Comparison of ENCODE assay signal across 16 cellular contexts in the genomic region with DNA sequence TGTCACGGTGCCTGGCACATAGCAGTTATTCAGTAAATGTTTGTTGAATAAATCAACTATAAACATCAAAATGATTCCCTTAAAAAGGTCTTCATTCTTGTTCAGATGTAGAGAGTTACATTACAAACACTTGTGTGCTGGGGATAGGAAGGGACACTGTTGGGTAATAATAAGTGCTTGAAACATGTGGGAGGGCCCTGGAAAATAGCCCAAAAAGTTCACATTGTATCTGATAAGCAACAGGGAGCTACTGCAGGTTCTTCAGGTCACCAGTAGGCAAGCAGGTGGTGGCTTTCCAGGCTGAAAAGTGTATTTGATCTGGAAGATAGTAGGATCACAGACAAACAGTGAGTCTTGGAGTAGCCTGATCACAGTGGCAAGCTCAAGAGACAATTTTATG.
"Had no signal": no experiment of that assay in that cellular context is flagged by ENCODE, and none has a peak within 500 bp of the region (broad histone marks: within the 10 kb centered on the region; RNA-seq: fewer than 3 reads in every experiment).

No MANE protein-coding gene starts in this region.

- H3K9me3 Mint-ChIP-seq: activated CD4-positive, alpha-beta T cell treated with anti-CD3 and anti-CD28 coated beads, Interleukin-2, amount 10 ng/mL, durations not matched to agents 7 days and 5 days; activated naive CD8-positive, alpha-beta T cell treated with anti-CD3 and anti-CD28 coated beads for 36 hours; activated T-helper 1 cell treated with anti-CD3 and anti-CD28 coated beads, Interleukin-12 subunit alpha, Interleukin-12 subunit beta, Interleukin-2, Interleukin-4 antibody, amounts not matched to agents 30 ng/mL and 10 ng/mL and 1 ng/mL, durations not matched to agents 14 hours and 24 hours and 36 hours; mesothelial cell of epicardium had no signal

- ATAC-seq: left ventricle myocardium superior had no signal

- H3K36me3 ChIP-seq: brain microvascular endothelial cell, ovary, tibial nerve had no signal

- H3K36me3 Mint-ChIP-seq: mesothelial cell of epicardium had no signal

- H3K27ac Mint-ChIP-seq: activated CD4-positive, alpha-beta T cell treated with anti-CD3 and anti-CD28 coated beads, Interleukin-2, amount 10 ng/mL, durations not matched to agents 7 days and 5 days; activated naive CD8-positive, alpha-beta T cell treated with anti-CD3 and anti-CD28 coated beads for 36 hours; activated T-helper 1 cell treated with anti-CD3 and anti-CD28 coated beads, Interleukin-12 subunit alpha, Interleukin-12 subunit beta, Interleukin-2, Interleukin-4 antibody, amounts not matched to agents 30 ng/mL and 10 ng/mL and 1 ng/mL, durations not matched to agents 14 hours and 24 hours and 36 hours; mesothelial cell of epicardium had no signal

- H3K27me3 ChIP-seq: brain microvascular endothelial cell, ovary, tibial nerve had no signal

- FAIRE-seq: endothelial cell of umbilical vein, kidney had no signal

- H3K4me3 ChIP-seq: ovary, tibial nerve had no signal

- H3K27me3 Mint-ChIP-seq: activated naive CD8-positive, alpha-beta T cell treated with anti-CD3 and anti-CD28 coated beads for 36 hours had no signal

- H3K4me3 Mint-ChIP-seq: activated CD4-positive, alpha-beta T cell treated with anti-CD3 and anti-CD28 coated beads, Interleukin-2, amount 10 ng/mL, durations not matched to agents 7 days and 5 days; activated naive CD8-positive, alpha-beta T cell treated with anti-CD3 and anti-CD28 coated beads for 36 hours; activated T-helper 1 cell treated with anti-CD3 and anti-CD28 coated beads, Interleukin-12 subunit alpha, Interleukin-12 subunit beta, Interleukin-2, Interleukin-4 antibody, amounts not matched to agents 30 ng/mL and 10 ng/mL and 1 ng/mL, durations not matched to agents 14 hours and 24 hours and 36 hours; mesothelial cell of epicardium had no signal

- DNase-seq: activated CD4-positive, alpha-beta T cell treated with anti-CD3 and anti-CD28 coated beads, Interleukin-2, amount 10 ng/mL, durations not matched to agents 7 days and 5 days; activated naive CD8-positive, alpha-beta T cell treated with anti-CD3 and anti-CD28 coated beads for 36 hours; brain microvascular endothelial cell; effector CD8-positive, alpha-beta T cell; foreskin fibroblast; hippocampal formation; kidney; left ventricle myocardium superior; ovary; stimulated activated CD4-positive, alpha-beta T cell treated with anti-CD3 and anti-CD28 coated beads, Interleukin-2, amount 100 ng/mL, for 48 hours; stimulated activated naive CD4-positive, alpha-beta T cell; T-helper 2 cell had no signal

- H3K4me1 Mint-ChIP-seq: mesothelial cell of epicardium had no signal

- H3K9me3 ChIP-seq: ovary, tibial nerve had no signal

- H3K27ac ChIP-seq: brain microvascular endothelial cell, ovary, tibial nerve had no signal
